21 cellular contexts compared by ENCODE assay signal in genomic region chr9:132986114-132986513, GRCh38. TPM values are rescaled to one million over a fixed set of nuclear protein-coding genes. Genes with fewer than 3 reads are reported as not detected.
DNase-seq lines count a peak whose midpoint lies in the region; ATAC-seq and TF ChIP-seq lines count a peak whose summit lies in the region.
"Had no signal": no experiment of that assay in that cellular context is flagged by ENCODE, and none has a peak within 500 bp of the region (broad histone marks: within the 10 kb centered on the region; RNA-seq: fewer than 3 reads in every experiment).

No MANE protein-coding gene starts in this region.

- H3K4me3 ChIP-seq in BLaER1 treated with 17β-estradiol and CSF1 and Interleukin-3, amounts not matched to agents 10 nM and 100 nM: no peak overlapping the region
- no peak overlapping the region for H3K4me3 ChIP-seq in HCT116 (replicated peaks in 1 of 2; ENCODE audit: low read depth in 1 of 2, low read length in 2 of 2)
- H3K4me3 ChIP-seq in lower lobe of right lung: no peak overlapping the region
- H3K4me3 ChIP-seq: GM23248 had no signal

- H3K27me3 Mint-ChIP-seq in glutamatergic neuron (ENCODE audit: unreplicated experiment): no peaks in the 10 kb centered on the region
- peaks cover 24% of the 10 kb centered on the region for H3K27me3 Mint-ChIP-seq in activated naive CD8-positive, alpha-beta T cell treated with anti-CD3 and anti-CD28 coated beads, Interleukin-2, amount 50 U/mL, for 24 hours

- no peaks in the 10 kb centered on the region for H3K4me1 Mint-ChIP-seq in glutamatergic neuron (ENCODE audit: low read depth, unreplicated experiment)
- H3K4me1 Mint-ChIP-seq in activated naive CD8-positive, alpha-beta T cell treated with anti-CD3 and anti-CD28 coated beads, Interleukin-2, amount 50 U/mL, for 24 hours: peaks cover 2% of the 10 kb centered on the region

- no peak overlapping the region for H3K27ac ChIP-seq in BLaER1 treated with 17β-estradiol and CSF1 and Interleukin-3, amounts not matched to agents 10 nM and 100 nM
- H3K27ac ChIP-seq in HCT116 (ENCODE audit: low read depth, low read length): no peak overlapping the region
- no peak overlapping the region for H3K27ac ChIP-seq in lower lobe of right lung
- H3K27ac ChIP-seq: GM23248, RWPE1 had no signal

- H3K9me3 ChIP-seq in BLaER1 treated with 17β-estradiol and CSF1 and Interleukin-3, amounts not matched to agents 10 nM and 100 nM (replicated peaks in 1 of 11): no peaks in the 10 kb centered on the region
- H3K9me3 ChIP-seq in HCT116 (ENCODE audit: control insufficient read depth in 1 of 2, insufficient read depth in 1 of 2, low read depth in 1 of 2, low read length in 2 of 2): no peaks in the 10 kb centered on the region
- no peaks in the 10 kb centered on the region for H3K9me3 ChIP-seq in lower lobe of right lung

- TF ChIP-seq CTCF in HCT116 (IDR thresholded peaks at IDR 0.05 in 2 of 3, conservative IDR thresholded peaks at IDR 0.05 in 1 of 3; ENCODE audit: borderline replicate concordance in 1 of 3, insufficient read depth in 1 of 3, low read depth in 2 of 3, low read length in 2 of 3) (no peak), glutamatergic neuron (IDR thresholded peaks at IDR 0.05; ENCODE audit: partially characterized antibody, unreplicated experiment) (no peak), lower lobe of right lung (IDR thresholded peaks at IDR 0.05) (no peak), GM13976 (IDR thresholded peaks at IDR 0.05; ENCODE audit: borderline replicate concordance, control extremely low read depth, extremely low read depth, insufficient read depth, missing control alignments) (no peak)

- no TSS peak for BruUV-seq in HCT116 (replicated peaks; lab: Mats Ljungman, UMichigan)

- CTCF ChIA-PET in HCT116 (lab: Charles Lee): no interaction called here

- H2AFZ ChIP-seq in HCT116 (ENCODE audit: low read depth, low read length, poor library complexity, severe bottlenecking): no peak overlapping the region
- H2AFZ ChIP-seq: GM23248 had no signal

- H3K4me3 Mint-ChIP-seq in glutamatergic neuron (ENCODE audit: unreplicated experiment): peak overlapping the region; percentile 13
- H3K4me3 Mint-ChIP-seq in activated naive CD8-positive, alpha-beta T cell treated with anti-CD3 and anti-CD28 coated beads, Interleukin-2, amount 50 U/mL, for 24 hours: no peak overlapping the region
- H3K4me3 Mint-ChIP-seq: CD8-positive, alpha-beta T cell had no signal

- no peaks in the 10 kb centered on the region for H3K79me2 ChIP-seq in HCT116 (ENCODE audit: insufficient read depth, low read length)

- in situ Hi-C loops in GM13976 (cut with MboI; ENCODE audit: low sequenced_read_pairs, unreplicated experiment): no loop called here

- no peaks in the 10 kb centered on the region for H3K9me2 ChIP-seq in HCT116 (ENCODE audit: insufficient read depth)

- ATAC-seq in HCT116 (no peak), lower lobe of right lung (no peak), HG02884 (IDR thresholded peaks at IDR 0.05; ENCODE audit: unreplicated experiment) (no peak)
- no peak for ATAC-seq in activated naive CD8-positive, alpha-beta T cell treated with anti-CD3 and anti-CD28 coated beads, Interleukin-2, amount 50 U/mL, for 24 hours
- ATAC-seq: CD8-positive, alpha-beta T cell had no signal

- intact Hi-C loops in HCT116 (cut with micrococcal nuclease): no loop called here
- intact Hi-C loops in lower lobe of right lung (cut with DNase I): no loop called here

- DNase-seq in HCT116 (ENCODE audit: low read depth, low spot score) (no peak), glutamatergic neuron (no peak), lower lobe of right lung (peak; percentile 20), GM13976 (ENCODE audit: low spot score) (no peak)
- no peak for DNase-seq in activated naive CD8-positive, alpha-beta T cell treated with anti-CD3 and anti-CD28 coated beads, Interleukin-2, amount 50 U/mL, for 24 hours
- DNase-seq: C1 segment of cervical spinal cord; Calu3; CD8-positive, alpha-beta T cell; DMS153; HCEC 1CT; MM.1S; NCI-H1048; NCI-H1417 treated with DMSO at 0.1 percent for 48 hours; NCI-H187; NCI-H2227 treated with DMSO at 0.1 percent for 48 hours; NCI-H510A; NK-92 treated with Interleukin-12 subunit alpha and Interleukin-12 subunit beta, amount 100 ng/mL, for 24 hours had no signal

- POLR2A ChIA-PET in HCT116 (lab: Charles Lee): no interaction called here

- H3K27me3 ChIP-seq in BLaER1 treated with 17β-estradiol and CSF1 and Interleukin-3, amounts not matched to agents 10 nM and 100 nM: peaks cover 5 to 32% (median 10%) of the 10 kb centered on the region in 11 experiments
- H3K27me3 ChIP-seq in HCT116 (ENCODE audit: insufficient read depth, low read length) (no peaks in the 10 kb centered on the region), lower lobe of right lung (ENCODE audit: low read depth) (peaks cover 27% of the 10 kb centered on the region)

- no peak for TF ChIP-seq RAD21 in HCT116 (IDR thresholded peaks at IDR 0.05; ENCODE audit: low read depth)

- H3K36me3 ChIP-seq in BLaER1 treated with 17β-estradiol and CSF1 and Interleukin-3, amounts not matched to agents 10 nM and 100 nM: no peaks in the 10 kb centered on the region
- H3K36me3 ChIP-seq in HCT116 (ENCODE audit: control insufficient read depth in 1 of 2, insufficient read depth in 2 of 2, low read length in 2 of 2): no peaks in the 10 kb centered on the region
- no peaks in the 10 kb centered on the region for H3K36me3 ChIP-seq in lower lobe of right lung

- peaks cover 0 to 18% (median 0%) of the 10 kb centered on the region in 11 experiments; a peak in 3 of 22 replicates for H4K20me1 ChIP-seq in BLaER1 treated with 17β-estradiol and CSF1 and Interleukin-3, amounts not matched to agents 10 nM and 100 nM
- no peaks in the 10 kb centered on the region for H4K20me1 ChIP-seq in HCT116 (ENCODE audit: insufficient read depth)

- H3K36me3 Mint-ChIP-seq in glutamatergic neuron (ENCODE audit: unreplicated experiment): peaks cover 9% of the 10 kb centered on the region
- H3K36me3 Mint-ChIP-seq in activated naive CD8-positive, alpha-beta T cell treated with anti-CD3 and anti-CD28 coated beads, Interleukin-2, amount 50 U/mL, for 24 hours (ENCODE audit: low read depth): no peaks in the 10 kb centered on the region
- H3K36me3 Mint-ChIP-seq: CD8-positive, alpha-beta T cell had no signal

- H3K9me3 Mint-ChIP-seq in glutamatergic neuron (ENCODE audit: unreplicated experiment): peaks cover 2% of the 10 kb centered on the region
- no peaks in the 10 kb centered on the region for H3K9me3 Mint-ChIP-seq in activated naive CD8-positive, alpha-beta T cell treated with anti-CD3 and anti-CD28 coated beads, Interleukin-2, amount 50 U/mL, for 24 hours
- H3K9me3 Mint-ChIP-seq: CD8-positive, alpha-beta T cell had no signal

- TF ChIP-seq POLR2A in HCT116 (IDR thresholded peaks at IDR 0.05; ENCODE audit: borderline replicate concordance, extremely low read depth, insufficient read depth, insufficient read length): no peak

- no peak overlapping the region for H3K9ac ChIP-seq in BLaER1 treated with 17β-estradiol and CSF1 and Interleukin-3, amounts not matched to agents 10 nM and 100 nM
- no peak overlapping the region for H3K9ac ChIP-seq in HCT116 (ENCODE audit: low read length)
- H3K9ac ChIP-seq: GM23248 had no signal

- peaks cover 38 to 92% (median 87%) of the 10 kb centered on the region in 10 experiments for H3K4me1 ChIP-seq in BLaER1 treated with 17β-estradiol and CSF1 and Interleukin-3, amounts not matched to agents 10 nM and 100 nM
- H3K4me1 ChIP-seq in HCT116 (ENCODE audit: control insufficient read depth in 1 of 2, insufficient read depth in 2 of 2, low read length in 2 of 2): peaks cover 0 to 12% of the 10 kb centered on the region in 2 experiments; a peak in 2 of 4 replicates
- H3K4me1 ChIP-seq in lower lobe of right lung: no peaks in the 10 kb centered on the region

- peak overlapping the region; percentile 31 for H3K27ac Mint-ChIP-seq in glutamatergic neuron (ENCODE audit: unreplicated experiment)
- no peak overlapping the region for H3K27ac Mint-ChIP-seq in activated naive CD8-positive, alpha-beta T cell treated with anti-CD3 and anti-CD28 coated beads, Interleukin-2, amount 50 U/mL, for 24 hours
- H3K27ac Mint-ChIP-seq: CD8-positive, alpha-beta T cell had no signal

- RAD21 ChIA-PET in HCT116 (lab: Charles Lee; ENCODE audit: low non-redundant PET in 1 of 2, low total read pairs in 2 of 2, uncharacterized antibody in 2 of 2, unreplicated experiment in 2 of 2): no interaction called here

- peak overlapping the region in 9 of 11 experiments; percentile 50 to 93 (median 71); a peak in 18 of 22 replicates for H3K4me2 ChIP-seq in BLaER1 treated with 17β-estradiol and CSF1 and Interleukin-3, amounts not matched to agents 10 nM and 100 nM
- 0 out of 2 replicates have a peak overlapping the region, but pooled peaks have one; percentile 27 for H3K4me2 ChIP-seq in HCT116 (ENCODE audit: low read length)

TF ChIP-seq in HCT116, 20 proteins besides CTCF, POLR2A, EP300 and RAD21 (continues in another document):
- TF ChIP-seq SIN3A (IDR thresholded peaks at IDR 0.05; ENCODE audit: low read depth): no peak
- TF ChIP-seq CBX3 (IDR thresholded peaks at IDR 0.05; ENCODE audit: low read depth): no peak

RNA-seq across cellular contexts. Expression of gene GFI1B, which starts 7.6 kb away (rescaled TPM):
- total RNA-seq in HCT116 (2021; ENCODE audit: unreplicated experiment) (0.20 TPM), glutamatergic neuron (ENCODE audit: unreplicated experiment) (not detected), lower lobe of right lung (1.1 TPM)
- not detected in 2 replicates for polyA plus RNA-seq in HCT116 (2012)
- total RNA-seq: Calu3; CD8-positive, alpha-beta T cell; GM23248 had no signal
- polyA plus RNA-seq: GM23248 had no signal

RNA-seq across cellular contexts. Expression of gene TSC1, which starts 41.7 kb away (rescaled TPM):
- total RNA-seq in HCT116 (2021; ENCODE audit: unreplicated experiment) (34.5 TPM), glutamatergic neuron (ENCODE audit: unreplicated experiment) (89.3 TPM), lower lobe of right lung (50.9 TPM)
- 14.6 and 15.2 TPM in 2 replicates for polyA plus RNA-seq in HCT116 (2012)

RNA-seq across cellular contexts. Expression of gene GTF3C5, which starts 44.7 kb away (rescaled TPM):
- 95.1 TPM for total RNA-seq in HCT116 (2021; ENCODE audit: unreplicated experiment)
- polyA plus RNA-seq in HCT116 (2012): 96.4 and 101 TPM in 2 replicates
- 95.2 TPM for total RNA-seq in glutamatergic neuron (ENCODE audit: unreplicated experiment)
- 44.8 TPM for total RNA-seq in lower lobe of right lung
